ENCODE assay signal across 1 cellular context in genomic region chr2:96867756-96868554, GRCh38.
A peak's percentile ranks its signal among the peaks of the same experiment; 100 is the strongest.
TF ChIP-seq lines count a peak whose summit lies in the region.

No MANE protein-coding gene starts in this region.

TF ChIP-seq in HepG2, 621 proteins besides CTCF, POLR2A, EP300 and RAD21 (continued from another document and continues in another):
- TF ChIP-seq, protein P1, sequence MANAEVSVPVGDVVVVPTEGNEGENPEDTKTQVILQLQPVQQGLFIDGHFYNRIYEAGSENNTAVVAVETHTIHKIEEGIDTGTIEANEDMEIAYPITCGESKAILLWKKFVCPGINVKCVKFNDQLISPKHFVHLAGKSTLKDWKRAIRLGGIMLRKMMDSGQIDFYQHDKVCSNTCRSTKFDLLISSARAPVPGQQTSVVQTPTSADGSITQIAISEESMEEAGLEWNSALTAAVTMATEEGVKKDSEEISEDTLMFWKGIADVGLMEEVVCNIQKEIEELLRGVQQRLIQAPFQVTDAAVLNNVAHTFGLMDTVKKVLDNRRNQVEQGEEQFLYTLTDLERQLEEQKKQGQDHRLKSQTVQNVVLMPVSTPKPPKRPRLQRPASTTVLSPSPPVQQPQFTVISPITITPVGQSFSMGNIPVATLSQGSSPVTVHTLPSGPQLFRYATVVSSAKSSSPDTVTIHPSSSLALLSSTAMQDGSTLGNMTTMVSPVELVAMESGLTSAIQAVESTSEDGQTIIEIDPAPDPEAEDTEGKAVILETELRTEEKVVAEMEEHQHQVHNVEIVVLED (CRISPR knock-in tag; IDR thresholded peaks at IDR 0.05; ENCODE audit: borderline replicate concordance): 0 out of 2 replicates have a peak, but pooled peaks have one; percentile 11
- TF ChIP-seq CHCHD3 (CRISPR knock-in tag; IDR thresholded peaks at IDR 0.05): 0 out of 2 replicates have a peak, but pooled peaks have one; percentile 37
- TF ChIP-seq SP2 (CRISPR knock-in tag; IDR thresholded peaks at IDR 0.05): no peak; the same call in 1 of the 2 replicates
- no peak for TF ChIP-seq RARA (CRISPR knock-in tag; IDR thresholded peaks at IDR 0.05)
- TF ChIP-seq ZFAT (CRISPR knock-in tag; conservative IDR thresholded peaks at IDR 0.05): no peak
- peak; percentile 87; the same call in 1 of the 2 replicates for TF ChIP-seq ZBTB3 (CRISPR knock-in tag; IDR thresholded peaks at IDR 0.05; ENCODE audit: borderline replicate concordance, low read depth)
- TF ChIP-seq ZNF224 (CRISPR knock-in tag; IDR thresholded peaks at IDR 0.05): 0 out of 2 replicates have a peak, but pooled peaks have one; percentile 35
- no peak for TF ChIP-seq SMC3 (IDR thresholded peaks at IDR 0.05; ENCODE audit: low read length)
- 0 out of 2 replicates have a peak, but pooled peaks have one; percentile 60 for TF ChIP-seq MYNN (CRISPR knock-in tag; IDR thresholded peaks at IDR 0.05; ENCODE audit: low read depth)
- TF ChIP-seq ZNF17 (CRISPR knock-in tag; IDR thresholded peaks at IDR 0.05): no peak
- no peak for TF ChIP-seq HOXA3 (CRISPR knock-in tag; IDR thresholded peaks at IDR 0.05)
- no peak for TF ChIP-seq ZNF616 (CRISPR knock-in tag; IDR thresholded peaks at IDR 0.05; ENCODE audit: low read depth)
- no peak for TF ChIP-seq KLF13 (CRISPR knock-in tag; IDR thresholded peaks at IDR 0.05)
- peak; percentile 86 for TF ChIP-seq HNRNPL (IDR thresholded peaks at IDR 0.05; ENCODE audit: low read depth, low read length)
- TF ChIP-seq ZNF446 (CRISPR knock-in tag; IDR thresholded peaks at IDR 0.05): 0 out of 2 replicates have a peak, but pooled peaks have one; percentile 9
- TF ChIP-seq MIXL1 (CRISPR knock-in tag; IDR thresholded peaks at IDR 0.05): peak; percentile 48; the same call in 1 of the 2 replicates
- TF ChIP-seq FOSL1 (CRISPR knock-in tag; IDR thresholded peaks at IDR 0.05; ENCODE audit: borderline replicate concordance): no peak
- peak; percentile 74; the same call in 1 of the 2 replicates for TF ChIP-seq ZKSCAN5 (CRISPR knock-in tag; IDR thresholded peaks at IDR 0.05)
- TF ChIP-seq KDM5B (CRISPR knock-in tag; IDR thresholded peaks at IDR 0.05; ENCODE audit: borderline replicate concordance): peak; percentile 77
- TF ChIP-seq, protein P2, sequence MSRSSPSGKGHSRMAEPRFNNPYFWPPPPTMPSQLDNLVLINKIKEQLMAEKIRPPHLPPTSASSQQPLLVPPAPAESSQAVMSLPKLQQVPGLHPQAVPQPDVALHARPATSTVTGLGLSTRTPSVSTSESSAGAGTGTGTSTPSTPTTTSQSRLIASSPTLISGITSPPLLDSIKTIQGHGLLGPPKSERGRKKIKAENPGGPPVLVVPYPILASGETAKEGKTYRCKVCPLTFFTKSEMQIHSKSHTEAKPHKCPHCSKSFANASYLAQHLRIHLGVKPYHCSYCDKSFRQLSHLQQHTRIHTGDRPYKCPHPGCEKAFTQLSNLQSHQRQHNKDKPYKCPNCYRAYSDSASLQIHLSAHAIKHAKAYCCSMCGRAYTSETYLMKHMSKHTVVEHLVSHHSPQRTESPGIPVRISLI (CRISPR knock-in tag; IDR thresholded peaks at IDR 0.05; ENCODE audit: borderline replicate concordance): 0 out of 2 replicates have a peak, but pooled peaks have one; percentile 8
- no peak for TF ChIP-seq KAT2B (IDR thresholded peaks at IDR 0.05; ENCODE audit: borderline replicate concordance, low read depth, low read length)
- peak; percentile 77; the same call in 1 of the 2 replicates for TF ChIP-seq PHF8 (CRISPR knock-in tag; IDR thresholded peaks at IDR 0.05)
- no peak for TF ChIP-seq ZNF800 (CRISPR knock-in tag; IDR thresholded peaks at IDR 0.05)
- no peak; the same call in 1 of the 2 replicates for TF ChIP-seq HNF4A (CRISPR knock-in tag; IDR thresholded peaks at IDR 0.05)
- TF ChIP-seq ZNF343 (CRISPR knock-in tag; IDR thresholded peaks at IDR 0.05): 0 out of 2 replicates have a peak, but pooled peaks have one; percentile 40
- TF ChIP-seq ZNF512B (CRISPR knock-in tag; IDR thresholded peaks at IDR 0.05; ENCODE audit: borderline replicate concordance): no peak; the same call in 1 of the 2 replicates
- no peak for TF ChIP-seq RFXANK (CRISPR knock-in tag; IDR thresholded peaks at IDR 0.05)
- TF ChIP-seq TOPORS (CRISPR knock-in tag; IDR thresholded peaks at IDR 0.05): 0 out of 2 replicates have a peak, but pooled peaks have one; percentile 30
- TF ChIP-seq ZNF660 (CRISPR knock-in tag; IDR thresholded peaks at IDR 0.05; ENCODE audit: borderline replicate concordance, low read depth): 0 out of 2 replicates have a peak, but pooled peaks have one; percentile 27
- peak; percentile 73 for TF ChIP-seq U2AF1 (optimal IDR thresholded peaks at IDR 0.05; ENCODE audit: low read depth, low read length)
- no peak for TF ChIP-seq STAT6 (CRISPR knock-in tag; IDR thresholded peaks at IDR 0.05; ENCODE audit: borderline replicate concordance)
- peak; percentile 12; the same call in 1 of the 2 replicates for TF ChIP-seq ZBTB38 (CRISPR knock-in tag; IDR thresholded peaks at IDR 0.05)
- peak; percentile 36; the same call in 1 of the 2 replicates for TF ChIP-seq GTF3A (CRISPR knock-in tag; conservative IDR thresholded peaks at IDR 0.05)
- no peak; the same call in 1 of the 2 replicates for TF ChIP-seq ZNF543 (CRISPR knock-in tag; IDR thresholded peaks at IDR 0.05)
- TF ChIP-seq ZSCAN29 (CRISPR knock-in tag; conservative IDR thresholded peaks at IDR 0.05): no peak
- peak; percentile 58; the same call in 1 of the 2 replicates for TF ChIP-seq TFDP1 (CRISPR knock-in tag; IDR thresholded peaks at IDR 0.05; ENCODE audit: borderline replicate concordance)
- TF ChIP-seq NFYB (CRISPR knock-in tag; IDR thresholded peaks at IDR 0.05): peak; percentile 23; the same call in 1 of the 2 replicates
- no peak for TF ChIP-seq ZNF318 (CRISPR knock-in tag; IDR thresholded peaks at IDR 0.05)
- no peak for TF ChIP-seq ZNF761 (CRISPR knock-in tag; conservative IDR thresholded peaks at IDR 0.05)
- no peak for TF ChIP-seq ATF7 (IDR thresholded peaks at IDR 0.05)
- no peak for TF ChIP-seq ATF7 (CRISPR knock-in tag; IDR thresholded peaks at IDR 0.05)
- no peak for TF ChIP-seq PCBP1 (IDR thresholded peaks at IDR 0.05; ENCODE audit: borderline replicate concordance, low read depth, low read length)
- TF ChIP-seq ADNP (CRISPR knock-in tag; IDR thresholded peaks at IDR 0.05): 0 out of 2 replicates have a peak, but pooled peaks have one; percentile 13
- peak; percentile 8; the same call in 1 of the 2 replicates for TF ChIP-seq ZNF205 (CRISPR knock-in tag; IDR thresholded peaks at IDR 0.05)
- TF ChIP-seq FOXC1 (CRISPR knock-in tag; IDR thresholded peaks at IDR 0.05; ENCODE audit: borderline replicate concordance): 0 out of 2 replicates have a peak, but pooled peaks have one; percentile 20
